ENCODE assay signal across 7 cellular contexts in genomic region chr5:94908889-94909480, GRCh38.
A peak's percentile ranks its signal among the peaks of the same experiment; 100 is the strongest.
DNase-seq lines count a peak whose midpoint lies in the region; ATAC-seq and TF ChIP-seq lines count a peak whose summit lies in the region.

No MANE protein-coding gene starts in this region.

- no peak overlapping the region for H3K14ac ChIP-seq in neuronal stem cell (ENCODE audit: low read length)

- no peaks in the 10 kb centered on the region for H3K79me2 ChIP-seq in DND-41 (ENCODE audit: insufficient read depth, low read length)

- no peak overlapping the region for H2AK5ac ChIP-seq in neuronal stem cell (ENCODE audit: low read depth, low read length)

- H3K4me1 ChIP-seq in DND-41 (ENCODE audit: insufficient read depth, low read length) (no peaks in the 10 kb centered on the region), neuronal stem cell (ENCODE audit: control insufficient read depth in 2 of 2, insufficient read depth in 1 of 2, low read depth in 1 of 2, low read length in 2 of 2) (no peaks in the 10 kb centered on the region)

- TF ChIP-seq CTCF in DND-41 (IDR thresholded peaks at IDR 0.05; ENCODE audit: borderline replicate concordance, extremely low read depth, low read length, poor library complexity, severe bottlenecking) (peak; percentile 63), dorsolateral prefrontal cortex (IDR thresholded peaks at IDR 0.05 in 54 of 56, conservative IDR thresholded peaks at IDR 0.05 in 2 of 56; ENCODE audit: low read depth in 1 of 56, partially characterized antibody in 56 of 56) (peak; percentile 45 to 80 (median 68)), omental fat pad (IDR thresholded peaks at IDR 0.05) (no peak)

- no peaks in the 10 kb centered on the region for H3K27me3 ChIP-seq in DND-41 (ENCODE audit: insufficient read depth, low read length, poor library complexity)
- no peaks in the 10 kb centered on the region for H3K27me3 ChIP-seq in dorsolateral prefrontal cortex
- H3K27me3 ChIP-seq in neuronal stem cell (ENCODE audit: control insufficient read depth in 3 of 3, insufficient read depth in 3 of 3, low read depth in 1 of 3, low read length in 3 of 3): no peaks in the 10 kb centered on the region

- no peak overlapping the region for H3K9ac ChIP-seq in DND-41 (ENCODE audit: low read depth, low read length)
- no peak overlapping the region for H3K9ac ChIP-seq in neuronal stem cell (ENCODE audit: low read depth, low read length, poor library complexity)

- H3K79me1 ChIP-seq in neuronal stem cell (ENCODE audit: low read depth, low read length): no peaks in the 10 kb centered on the region

- no peak overlapping the region for H2BK12ac ChIP-seq in neuronal stem cell (ENCODE audit: low read length)

- no peak overlapping the region for H3K23ac ChIP-seq in neuronal stem cell (ENCODE audit: low read depth, low read length, poor library complexity)

- H2AFZ ChIP-seq in DND-41 (ENCODE audit: low read depth, low read length) (no peak overlapping the region), neuronal stem cell (ENCODE audit: low read length) (no peak overlapping the region)

- no peak overlapping the region for H3K4me3 ChIP-seq in DND-41 (ENCODE audit: low read depth in 1 of 2, low read length in 2 of 2)
- H3K4me3 ChIP-seq in dorsolateral prefrontal cortex: no peak overlapping the region
- H3K4me3 ChIP-seq in neuronal stem cell (ENCODE audit: low read length in 2 of 2): no peak overlapping the region

- H4K20me1 ChIP-seq in DND-41 (ENCODE audit: insufficient read depth, low read length): no peaks in the 10 kb centered on the region

- no peak overlapping the region for H3K4ac ChIP-seq in neuronal stem cell (ENCODE audit: low read length)

- peaks cover 10% of the 10 kb centered on the region for H3K36me3 ChIP-seq in DND-41 (ENCODE audit: insufficient read depth, low read length)
- H3K36me3 ChIP-seq in neuronal stem cell (replicated peaks in 1 of 2; ENCODE audit: control insufficient read depth in 2 of 2, insufficient read depth in 2 of 2, low read length in 2 of 2): no peaks in the 10 kb centered on the region

- H4K8ac ChIP-seq in neuronal stem cell (ENCODE audit: low read depth, low read length): no peak overlapping the region

- no peak overlapping the region for H2BK120ac ChIP-seq in neuronal stem cell (ENCODE audit: low read depth, low read length)

- no peaks in the 10 kb centered on the region for H3K9me3 ChIP-seq in DND-41 (ENCODE audit: insufficient read depth, low read length, severe bottlenecking)
- H3K9me3 ChIP-seq in neuronal stem cell (replicated peaks in 1 of 2; ENCODE audit: control insufficient read depth in 2 of 2, insufficient read depth in 1 of 2, low read depth in 1 of 2, low read length in 2 of 2): no peaks in the 10 kb centered on the region

- intact Hi-C loops in dorsolateral prefrontal cortex (cut with DNase I): no loop called here

- WGBS in neuronal stem cell (ENCODE audit: extremely low coverage in 2 of 2, insufficient read length in 2 of 2, insufficient replicate concordance in 1 of 2), 2 donors: no CpG with 5 or more reads among the region's 2 CpGs

- H3K27ac ChIP-seq in DND-41 (ENCODE audit: low read length) (no peak overlapping the region), dorsolateral prefrontal cortex (no peak overlapping the region), neuronal stem cell (replicated peaks; ENCODE audit: low read length) (no peak overlapping the region)

- no peak overlapping the region for H2BK15ac ChIP-seq in neuronal stem cell (ENCODE audit: low read length)

- no peak for DNase-seq in DND-41
- DNase-seq in NCI-H748 (lab: John Stamatoyannopoulos, UW; ENCODE audit: unreplicated experiment): peak; percentile 62
- DNase-seq in dorsolateral prefrontal cortex: peak in 1 of 10 donors; percentile 35
- DNase-seq in neuronal stem cell (ENCODE audit: low spot score): peak; percentile 24
- no peak for DNase-seq in omental fat pad (ENCODE audit: low spot score)

- H3K4me2 ChIP-seq in DND-41 (ENCODE audit: insufficient read depth, low read length): no peak overlapping the region
- H3K4me2 ChIP-seq in neuronal stem cell (ENCODE audit: insufficient read depth, low read length, poor library complexity, severe bottlenecking): no peak overlapping the region

- no peak overlapping the region for H2BK5ac ChIP-seq in neuronal stem cell (ENCODE audit: low read length)

- ATAC-seq in DND-41 (ENCODE audit: insufficient read depth, low read depth): 0 out of 3 replicates have a peak, but pooled peaks have one; percentile 39
- ATAC-seq in GM21619 (IDR thresholded peaks at IDR 0.05; ENCODE audit: unreplicated experiment): peak; percentile 66
- no peak for ATAC-seq in omental fat pad (ENCODE audit: low FRiP score)
- no peak for ATAC-seq in HG03097 (IDR thresholded peaks at IDR 0.05; ENCODE audit: low FRiP score, unreplicated experiment)

- no peak overlapping the region for H3K18ac ChIP-seq in neuronal stem cell (ENCODE audit: low read length)

- H4K91ac ChIP-seq in neuronal stem cell (ENCODE audit: low read depth, low read length, poor library complexity): no peak overlapping the region

Comparison
In these comparisons a context has a peak if more than half of its experiments do, and no peak if none do; other contexts are left out.
1. ATAC-seq: peak in DND-41 (single experiment) and GM21619 (single experiment); none in omental fat pad (single experiment) and HG03097 (single experiment).
2. DNase-seq: peak in NCI-H748 (single experiment) and neuronal stem cell (single experiment); none in DND-41 (single experiment) and omental fat pad (single experiment).
3. CTCF ChIP-seq: peak in DND-41 (single experiment) and dorsolateral prefrontal cortex (56 of 56); none in omental fat pad (0 of 3).